2 cellular contexts compared by ENCODE assay signal in genomic region chr3:52036829-52037228, GRCh38.
A peak's percentile ranks its signal among the peaks of the same experiment; 100 is the strongest.
TF ChIP-seq lines count a peak whose summit lies in the region.

No MANE protein-coding gene starts in this region.

TF ChIP-seq in HEK293, 187 proteins besides CTCF, POLR2A, EP300 and RAD21:
- 0 out of 2 replicates have a peak, but pooled peaks have one; percentile 18 for TF ChIP-seq SCRT2 (tag by site-specific recombination; IDR thresholded peaks at IDR 0.05)
- no peak for TF ChIP-seq ZNF510 (tag by site-specific recombination; IDR thresholded peaks at IDR 0.05; ENCODE audit: insufficient replicate concordance)

TF ChIP-seq in GM12878, 131 proteins besides CTCF, POLR2A, EP300 and RAD21:
- TF ChIP-seq BRCA1 (IDR thresholded peaks at IDR 0.05; ENCODE audit: low read depth, low read length): no peak
- TF ChIP-seq ZNF274 (IDR thresholded peaks at IDR 0.05; ENCODE audit: insufficient read depth, insufficient read length): no peak
- no peak for TF ChIP-seq POLR2AphosphoS5 (IDR thresholded peaks at IDR 0.05; ENCODE audit: low read length)
- TF ChIP-seq CEBPB (IDR thresholded peaks at IDR 0.05; ENCODE audit: borderline replicate concordance in 1 of 2, low read depth in 2 of 2, low read length in 2 of 2): no peak
- no peak for TF ChIP-seq CBX3 (IDR thresholded peaks at IDR 0.05; ENCODE audit: borderline replicate concordance, low read depth)
TF ChIP-seq in GM12878: peak in this region for 0.
